ENCODE assay signal across 1 cellular context in the genomic region with DNA sequence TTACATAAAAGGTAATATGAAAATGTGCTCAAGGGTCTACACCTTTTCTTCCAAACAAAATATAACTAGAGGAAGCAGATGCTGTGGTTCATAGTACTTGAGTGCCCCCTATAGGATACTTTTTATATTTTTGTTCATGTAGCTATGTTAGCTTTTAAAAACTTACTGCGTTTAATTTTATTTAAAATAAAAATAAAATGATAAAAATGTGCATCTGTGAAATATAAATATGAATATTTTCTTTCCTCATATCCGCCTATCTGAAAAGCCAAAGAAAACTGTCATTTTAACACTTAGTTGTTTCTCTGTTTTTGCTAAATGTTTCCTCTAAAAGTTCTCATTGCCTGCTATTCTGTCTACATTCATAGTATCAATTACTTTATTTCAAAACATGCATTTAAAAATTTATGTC.
TF ChIP-seq lines count a peak whose summit lies in the region.

No MANE protein-coding gene starts in this region.

TF ChIP-seq in WTC11, 78 proteins besides CTCF, POLR2A, EP300 and RAD21 (continued from another document):
- TF ChIP-seq ZSCAN18 (CRISPR knock-in tag; IDR thresholded peaks at IDR 0.05) (no peak), ZNF121 (CRISPR knock-in tag; IDR thresholded peaks at IDR 0.05) (no peak), AR (CRISPR knock-in tag; IDR thresholded peaks at IDR 0.05) (no peak), OVOL2 (CRISPR knock-in tag; IDR thresholded peaks at IDR 0.05; ENCODE audit: borderline replicate concordance) (no peak), ZNF416 (CRISPR knock-in tag; IDR thresholded peaks at IDR 0.05) (no peak)
- TF ChIP-seq, protein P1, sequence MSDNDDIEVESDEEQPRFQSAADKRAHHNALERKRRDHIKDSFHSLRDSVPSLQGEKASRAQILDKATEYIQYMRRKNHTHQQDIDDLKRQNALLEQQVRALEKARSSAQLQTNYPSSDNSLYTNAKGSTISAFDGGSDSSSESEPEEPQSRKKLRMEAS (CRISPR knock-in tag; IDR thresholded peaks at IDR 0.05), result no peak
TF ChIP-seq in WTC11: peak in this region for 0.
